ENCODE assay signal across 12 cellular contexts in the genomic region with DNA sequence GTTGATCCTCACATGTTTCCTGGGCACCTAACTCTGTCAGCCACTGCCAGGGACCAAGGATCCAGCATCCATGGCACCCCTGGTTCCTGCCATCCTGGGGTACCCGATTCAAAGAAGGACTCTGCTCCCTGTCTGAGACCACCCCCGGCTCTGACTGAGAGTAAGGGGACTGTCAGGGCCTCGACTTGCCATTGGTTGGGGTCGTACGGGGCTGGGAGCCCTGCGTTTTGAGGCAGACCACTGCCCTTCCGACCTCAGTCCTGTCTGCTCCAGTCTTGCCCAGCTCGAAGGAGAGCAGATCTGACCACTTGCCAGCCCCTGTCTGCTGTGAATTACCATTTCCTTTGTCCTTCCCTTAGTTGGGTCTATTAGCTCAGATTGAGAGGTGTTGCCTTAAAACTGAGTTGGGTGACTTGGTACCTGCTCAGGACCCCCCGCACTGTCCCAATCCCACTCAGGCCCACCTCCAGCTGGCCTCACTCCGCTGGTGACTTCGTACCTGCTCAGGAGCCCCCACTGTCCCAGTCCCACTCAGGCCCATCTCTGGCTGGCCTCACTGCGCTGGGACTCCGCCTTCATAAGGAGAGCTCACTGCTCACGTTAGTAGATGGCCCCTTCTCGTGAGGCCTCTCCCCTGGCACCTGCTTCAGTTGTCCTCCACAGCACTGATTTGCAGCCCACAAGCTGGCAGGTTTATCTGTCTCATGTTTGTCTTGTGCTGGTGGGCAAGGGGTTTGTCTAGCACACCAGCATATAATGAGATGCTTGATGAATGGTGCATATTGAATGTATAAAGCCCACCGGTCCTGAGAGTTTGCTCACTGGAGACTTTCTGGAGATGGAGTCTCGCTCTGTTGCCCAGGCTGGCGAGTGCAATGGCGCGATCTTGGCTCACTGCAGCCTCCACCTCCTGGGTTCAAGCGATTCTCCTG. TPM values are rescaled to one million over a fixed set of nuclear protein-coding genes. Genes with fewer than 3 reads are reported as not detected.
DNase-seq lines count a peak whose midpoint lies in the region; ATAC-seq, FAIRE-seq and TF ChIP-seq lines count a peak whose summit lies in the region.
"Had no signal": no experiment of that assay in that cellular context is flagged by ENCODE, and none has a peak within 500 bp of the region (broad histone marks: within the 10 kb centered on the region; RNA-seq: fewer than 3 reads in every experiment).

No MANE protein-coding gene starts in this region.

- H3K9me3 Mint-ChIP-seq in CD4-positive, alpha-beta T cell, result no peaks in the 10 kb centered on the region
- no peaks in the 10 kb centered on the region for H3K9me3 Mint-ChIP-seq in activated T-helper 17 cell treated with anti-CD3 and anti-CD28 coated beads, Interleukin-2, amount 50 U/mL, for 72 hours

- H3K79me1 ChIP-seq in mesendoderm (ENCODE audit: low read length), result peaks cover 23% of the 10 kb centered on the region

- H3K27ac ChIP-seq in CD4-positive, alpha-beta T cell (ENCODE audit: low read depth, low read length), result no peak overlapping the region
- no peak overlapping the region for H3K27ac ChIP-seq in mesendoderm (ENCODE audit: low read depth, low read length)

- no CpG with 5 or more reads among the region's 21 CpGs for WGBS in mesendoderm (ENCODE audit: extremely low coverage, insufficient coverage, low lambda C conversion rate)

- H3K18ac ChIP-seq in mesendoderm (ENCODE audit: low read length), result no peak overlapping the region

- no peak overlapping the region for H3K4me2 ChIP-seq in mesendoderm (ENCODE audit: low read length)

- peaks cover 12% of the 10 kb centered on the region for H3K4me1 ChIP-seq in mesendoderm (ENCODE audit: control insufficient read depth, low read depth, low read length)

- peak overlapping the region; percentile 30 for H3K9ac ChIP-seq in mesendoderm (ENCODE audit: low read length)

- H3K27me3 ChIP-seq in CD4-positive, alpha-beta T cell (ENCODE audit: control insufficient read depth, insufficient read depth, low read length), result no peaks in the 10 kb centered on the region
- H3K27me3 ChIP-seq in mesendoderm (ENCODE audit: insufficient read depth, low read length, poor library complexity), result no peaks in the 10 kb centered on the region
- H3K27me3 ChIP-seq: neutrophil had no signal

- peaks cover 68% of the 10 kb centered on the region for H3K36me3 Mint-ChIP-seq in CD4-positive, alpha-beta T cell (ENCODE audit: low read depth)
- H3K36me3 Mint-ChIP-seq in activated T-helper 17 cell treated with anti-CD3 and anti-CD28 coated beads, Interleukin-2, amount 50 U/mL, for 72 hours (ENCODE audit: low read depth), result peaks cover 73% of the 10 kb centered on the region

- peak overlapping the region; percentile 73 for H3K27ac Mint-ChIP-seq in CD4-positive, alpha-beta T cell
- peak overlapping the region; percentile 75 for H3K27ac Mint-ChIP-seq in activated T-helper 17 cell treated with anti-CD3 and anti-CD28 coated beads, Interleukin-2, amount 50 U/mL, for 72 hours

- H3K27me3 Mint-ChIP-seq in CD4-positive, alpha-beta T cell, result no peaks in the 10 kb centered on the region
- H3K27me3 Mint-ChIP-seq in activated T-helper 17 cell treated with anti-CD3 and anti-CD28 coated beads, Interleukin-2, amount 50 U/mL, for 72 hours, result no peaks in the 10 kb centered on the region

- no peaks in the 10 kb centered on the region for H3K9me3 ChIP-seq in CD4-positive, alpha-beta T cell (ENCODE audit: control insufficient read depth, low read length)
- H3K9me3 ChIP-seq: neutrophil had no signal

- CTCF ChIA-PET in CD4-positive, alpha-beta T cell (lab: Charles Lee), result interaction anchor here (0.7 to 0.9 kb wide), 2 partner anchors 51 to 88 kb away, joined by 3 to 4 read pairs; no protein-coding TSS in a partner anchor

- no peak overlapping the region for H2BK15ac ChIP-seq in mesendoderm (replicated peaks; ENCODE audit: low read depth)

- H3K36me3 ChIP-seq in mesendoderm (ENCODE audit: control insufficient read depth, insufficient read depth, low read length), result peaks cover 21% of the 10 kb centered on the region

- no peak for FAIRE-seq in H54 (lab: Jason Lieb, UNC)

- POLR2A ChIA-PET in CD4-positive, alpha-beta T cell (lab: Charles Lee), result interaction anchor here (1.0 to 2.0 kb wide), 5 partner anchors 9 to 50 kb away, joined by 3 to 9 read pairs (median 7); partner anchors contain the start of genes KMT5C and UBE2S

- H3K4me1 Mint-ChIP-seq in CD4-positive, alpha-beta T cell (ENCODE audit: low read depth), result peaks cover 61% of the 10 kb centered on the region
- H3K4me1 Mint-ChIP-seq in activated T-helper 17 cell treated with anti-CD3 and anti-CD28 coated beads, Interleukin-2, amount 50 U/mL, for 72 hours, result peaks cover 14% of the 10 kb centered on the region

- no peak for TF ChIP-seq CTCF in CD4-positive, alpha-beta T cell (IDR thresholded peaks at IDR 0.05)

- no peak overlapping the region for H4K5ac ChIP-seq in mesendoderm (ENCODE audit: low read length)

- no peak overlapping the region for H3K4me3 ChIP-seq in mesendoderm (ENCODE audit: low read length)

- H3K4ac ChIP-seq in mesendoderm (ENCODE audit: low read depth, low read length), result no peak overlapping the region

- intact Hi-C loops in CD4-positive, alpha-beta T cell (cut with DNase I, micrococcal nuclease), result loop anchor here in 1 of 2 experiments (5.0 kb wide), 2 partner anchors 37 to 253 kb away; partner anchors contain the start of genes COX6B2, ZNF580 and ZNF581

- no peak overlapping the region for H3K23ac ChIP-seq in mesendoderm (ENCODE audit: low read length)

- H2AK5ac ChIP-seq in mesendoderm (ENCODE audit: low read length), result no peak overlapping the region

- DNase-seq in CD4-positive, alpha-beta T cell, result no peak
- no peak for DNase-seq in H54 (ENCODE audit: insufficient read length, low spot score)
- no peak for DNase-seq in mesendoderm
- no peak for DNase-seq in NCI-H510A treated with DMSO at 0.1 percent for 48 hours (lab: John Stamatoyannopoulos, UW)
- no peak for DNase-seq in NCI-H2171 treated with DMSO at 0.1 percent for 48 hours (lab: John Stamatoyannopoulos, UW)

- peak; percentile 33; the same call in 1 of the 2 replicates for TF ChIP-seq POLR2A in H54 (IDR thresholded peaks at IDR 0.05; ENCODE audit: low read depth, low read length)

- no peak overlapping the region for H2BK120ac ChIP-seq in mesendoderm (ENCODE audit: low read depth, low read length)

- no peak for ATAC-seq in CD4-positive, alpha-beta T cell (ENCODE audit: poor library complexity)
- ATAC-seq in activated T-helper 17 cell treated with anti-CD3 and anti-CD28 coated beads, Interleukin-2, amount 50 U/mL, for 72 hours (replicated peaks), result no peak
- no peak for ATAC-seq in activated CD4-positive, CD25-positive, alpha-beta regulatory T cell treated with anti-CD3 and anti-CD28 coated beads, Interleukin-2, amount 50 U/mL, for 24 hours
- no peak for ATAC-seq in GM21576 (IDR thresholded peaks at IDR 0.05; ENCODE audit: unreplicated experiment)

- peaks cover 29% of the 10 kb centered on the region for H3K79me2 ChIP-seq in mesendoderm (ENCODE audit: control insufficient read depth, insufficient read depth, low read length)

- H2BK5ac ChIP-seq in mesendoderm (ENCODE audit: low read length), result no peak overlapping the region

- peak overlapping the region; percentile 53 for H3K4me3 Mint-ChIP-seq in CD4-positive, alpha-beta T cell
- peak overlapping the region; percentile 100 for H3K4me3 Mint-ChIP-seq in activated T-helper 17 cell treated with anti-CD3 and anti-CD28 coated beads, Interleukin-2, amount 50 U/mL, for 72 hours

- H4K8ac ChIP-seq in mesendoderm (ENCODE audit: low read depth, low read length), result no peak overlapping the region

- no peak overlapping the region for H3K56ac ChIP-seq in mesendoderm (ENCODE audit: low read length)

RNA-seq across cellular contexts. Expression of gene RPL28, which starts 3.9 kb away (rescaled TPM):
- total RNA-seq in CD4-positive, alpha-beta T cell, result 1,000 to 10,000 TPM; 3,995 to 4,178 TPM
- 1,000 to 10,000 TPM; 2,155 to 2,438 TPM for total RNA-seq in activated T-helper 17 cell treated with anti-CD3 and anti-CD28 coated beads, Interleukin-2, amount 50 U/mL, for 72 hours
- polyA plus RNA-seq in mesendoderm (2013, experiment 1 of 2), result 2,426 TPM
- polyA plus RNA-seq in mesendoderm (2013, experiment 2 of 2), result 2,495 TPM

RNA-seq across cellular contexts. Expression of gene TMEM238, which starts 5.6 kb away (rescaled TPM):
- total RNA-seq in CD4-positive, alpha-beta T cell, result 10 to 100 TPM; 14.2 to 14.3 TPM
- total RNA-seq in activated T-helper 17 cell treated with anti-CD3 and anti-CD28 coated beads, Interleukin-2, amount 50 U/mL, for 72 hours, result 10 to 100 TPM in 1 of 2 donors, 1 to 10 TPM in 1; 7.2 to 11.5 TPM
- 0.66 TPM for polyA plus RNA-seq in mesendoderm (2013, experiment 1 of 2)
- 0.53 TPM for polyA plus RNA-seq in mesendoderm (2013, experiment 2 of 2)

RNA-seq across cellular contexts. Expression of gene TMEM190, which starts 13.0 kb away (rescaled TPM):
- total RNA-seq in CD4-positive, alpha-beta T cell, result not detected
- not detected for total RNA-seq in activated T-helper 17 cell treated with anti-CD3 and anti-CD28 coated beads, Interleukin-2, amount 50 U/mL, for 72 hours
- polyA plus RNA-seq in mesendoderm (2013, experiment 1 of 2), result not detected
- 0.08 TPM for polyA plus RNA-seq in mesendoderm (2013, experiment 2 of 2)
- total RNA-seq: HT1080; kidney epithelial cell; T-helper 2 cell treated with Interferon-gamma antibody and Interleukin-4, amounts not matched to agents 100 ng/mL and 5 ng/mL, for 36 hours had no signal

RNA-seq across cellular contexts. Expression of gene UBE2S, which starts 17.9 kb away (rescaled TPM):
- 10 to 100 TPM; 50.9 to 62.9 TPM for total RNA-seq in CD4-positive, alpha-beta T cell
- 100 to 1,000 TPM; 183 to 343 TPM for total RNA-seq in activated T-helper 17 cell treated with anti-CD3 and anti-CD28 coated beads, Interleukin-2, amount 50 U/mL, for 72 hours
- polyA plus RNA-seq in mesendoderm (2013, experiment 1 of 2), result 217 TPM
- 221 TPM for polyA plus RNA-seq in mesendoderm (2013, experiment 2 of 2)

RNA-seq across cellular contexts. Expression of gene IL11, which starts 19.4 kb away (rescaled TPM):
- total RNA-seq in CD4-positive, alpha-beta T cell, result under 1 TPM; 0.22 to 0.92 TPM
- under 1 TPM; 0.15 to 0.95 TPM for total RNA-seq in activated T-helper 17 cell treated with anti-CD3 and anti-CD28 coated beads, Interleukin-2, amount 50 U/mL, for 72 hours
- 0.84 TPM for polyA plus RNA-seq in mesendoderm (2013, experiment 1 of 2)
- 0.41 TPM for polyA plus RNA-seq in mesendoderm (2013, experiment 2 of 2)
